In the genomic region with DNA sequence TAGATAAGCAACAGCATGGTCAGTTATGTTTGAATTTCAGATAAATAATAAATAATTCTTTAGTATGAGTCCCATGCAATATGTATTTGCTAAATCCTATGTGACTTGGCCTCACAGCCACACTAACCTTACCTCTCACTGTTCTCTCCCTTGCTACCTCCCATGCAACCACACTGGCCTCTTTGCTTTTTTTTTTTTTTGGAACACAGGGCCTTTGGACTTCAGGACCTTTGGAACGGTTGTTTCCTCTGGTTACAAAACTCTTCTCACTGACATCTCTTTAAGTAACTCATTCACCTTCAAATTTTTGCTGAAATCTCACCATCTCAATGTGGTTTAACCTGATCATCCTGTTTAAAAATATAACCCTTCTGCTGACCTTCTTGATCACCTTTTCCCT, we compare ENCODE assay signal across 28 cellular contexts.
"Had no signal": no experiment of that assay in that cellular context is flagged by ENCODE, and none has a peak within 500 bp of the region (broad histone marks: within the 10 kb centered on the region; RNA-seq: fewer than 3 reads in every experiment).

No MANE protein-coding gene starts in this region.

- H3K9me3 Mint-ChIP-seq: immature natural killer cell; natural killer cell treated with Interleukin-12 subunit alpha and Interleukin-12 subunit beta and Interleukin-15 and Interleukin-18, amount 100 ng/mL, for 72 hours; stimulated activated memory B cell treated with anti-CD40 and anti-IgM and Interleukin-4, amounts not matched to agents 10 μg/mL and 1 μg/mL and 100 μg/mL, for 72 hours had no signal

- H2AFZ ChIP-seq: parathyroid adenoma had no signal

- H3K9ac ChIP-seq: parathyroid adenoma had no signal

- H3K4me1 Mint-ChIP-seq: immature natural killer cell; neural crest cell; stimulated activated memory B cell treated with anti-CD40 and anti-IgM and Interleukin-4, amounts not matched to agents 10 μg/mL and 1 μg/mL and 100 μg/mL, for 72 hours had no signal

- DNase-seq: cerebellar nuclear complex; dorsolateral prefrontal cortex; effector CD4-positive, alpha-beta T cell; heart right ventricle; hypothalamus; immature natural killer cell; islet precursor cell; kidney glomerular epithelial cell; mesenchymal stem cell; mucosa of descending colon; naive B cell; stimulated activated CD4-positive, alpha-beta T cell treated with anti-CD3 and anti-CD28 coated beads, Interleukin-2, amount 100 ng/mL, for 24 hours; stimulated activated CD4-positive, alpha-beta T cell treated with anti-CD3 and anti-CD28 coated beads, Interleukin-4, amount 100 ng/mL, for 24 hours; stimulated activated naive CD8-positive, alpha-beta T cell treated with anti-CD3 and anti-CD28 coated beads, Interleukin-15, Interleukin-2, amounts not matched to agents 100 U/mL and 50 U/mL, for 24 hours; substantia nigra; testis; tibial artery; upper lobe of left lung had no signal

- H3K9me3 ChIP-seq: gastroesophageal sphincter, heart right ventricle, mucosa of descending colon, neutrophil, testis, tibial artery, upper lobe of left lung had no signal

- H3K4me3 ChIP-seq: dorsolateral prefrontal cortex, gastroesophageal sphincter, heart right ventricle, mucosa of descending colon, testis, tibial artery, upper lobe of left lung had no signal

- FAIRE-seq: urothelium cell line had no signal

- H3K27ac Mint-ChIP-seq: immature natural killer cell; mesothelial cell of epicardium; natural killer cell treated with Interleukin-12 subunit alpha and Interleukin-12 subunit beta and Interleukin-15 and Interleukin-18, amount 100 ng/mL, for 72 hours; progenitor cell of endocrine pancreas; stimulated activated memory B cell treated with anti-CD40 and anti-IgM and Interleukin-4, amounts not matched to agents 10 μg/mL and 1 μg/mL and 100 μg/mL, for 72 hours had no signal

- H3K27me3 ChIP-seq: dorsolateral prefrontal cortex, gastroesophageal sphincter, heart right ventricle, neutrophil, testis, tibial artery, upper lobe of left lung had no signal

- H3K79me2 ChIP-seq: parathyroid adenoma had no signal

- H3K4me3 Mint-ChIP-seq: immature natural killer cell; mesothelial cell of epicardium; natural killer cell treated with Interleukin-12 subunit alpha and Interleukin-12 subunit beta and Interleukin-15 and Interleukin-18, amount 100 ng/mL, for 72 hours; neural crest cell; stimulated activated memory B cell treated with anti-CD40 and anti-IgM and Interleukin-4, amounts not matched to agents 10 μg/mL and 1 μg/mL and 100 μg/mL, for 72 hours had no signal

- H3K4me1 ChIP-seq: gastroesophageal sphincter, heart right ventricle, parathyroid adenoma, testis, tibial artery, upper lobe of left lung had no signal

- ATAC-seq: gastroesophageal sphincter; heart right ventricle; mucosa of descending colon; natural killer cell treated with Interleukin-12 subunit alpha and Interleukin-12 subunit beta and Interleukin-15 and Interleukin-18, amount 100 ng/mL, for 72 hours; sciatic nerve; stimulated activated memory B cell treated with anti-CD40 and anti-IgM and Interleukin-4, amounts not matched to agents 10 μg/mL and 1 μg/mL and 100 μg/mL, for 72 hours; stimulated activated naive CD8-positive, alpha-beta T cell treated with anti-CD3 and anti-CD28 coated beads, Interleukin-15, Interleukin-2, amounts not matched to agents 100 U/mL and 50 U/mL, for 24 hours had no signal

- H3K27ac ChIP-seq: dorsolateral prefrontal cortex, gastroesophageal sphincter, heart right ventricle, neutrophil, parathyroid adenoma, testis, tibial artery, upper lobe of left lung had no signal

- H3K27me3 Mint-ChIP-seq: naive B cell; natural killer cell treated with Interleukin-12 subunit alpha and Interleukin-12 subunit beta and Interleukin-15 and Interleukin-18, amount 100 ng/mL, for 72 hours; progenitor cell of endocrine pancreas; stimulated activated memory B cell treated with anti-CD40 and anti-IgM and Interleukin-4, amounts not matched to agents 10 μg/mL and 1 μg/mL and 100 μg/mL, for 72 hours had no signal
